Comparison of ENCODE assay signal across 1 cellular context in the genomic region with DNA sequence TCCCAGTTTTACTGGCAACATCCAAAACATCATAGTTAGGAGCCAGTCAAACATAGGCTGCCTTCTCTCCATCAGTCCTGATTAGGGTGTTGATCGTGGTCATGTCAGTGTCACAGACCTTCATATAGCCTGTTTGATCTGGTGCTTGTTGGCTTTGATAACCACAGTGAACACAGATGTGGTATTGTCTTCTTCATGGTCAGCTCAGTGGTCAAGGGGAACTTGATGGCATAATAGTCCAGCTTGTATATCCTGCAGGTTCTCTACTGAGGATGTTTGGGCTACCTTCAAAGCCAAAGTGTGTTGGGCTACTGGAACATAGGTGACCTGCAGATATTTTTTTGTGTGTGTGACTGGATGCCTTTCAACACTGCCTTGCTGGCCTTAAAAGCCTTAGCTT.
TF ChIP-seq lines count a peak whose summit lies in the region.

No MANE protein-coding gene starts in this region.

TF ChIP-seq in HepG2, 621 proteins besides CTCF, POLR2A, EP300 and RAD21 (continues in another document):
- TF ChIP-seq NCOA1 (CRISPR knock-in tag; IDR thresholded peaks at IDR 0.05) (0 out of 2 replicates have a peak, but pooled peaks have one; percentile 53), FOXA1 (IDR thresholded peaks at IDR 0.05) (no peak), FOXA1 (CRISPR knock-in tag; IDR thresholded peaks at IDR 0.05) (peak; percentile 87), HDAC1 (CRISPR knock-in tag; IDR thresholded peaks at IDR 0.05) (peak; percentile 45; the same call in 1 of the 2 replicates), CREM (IDR thresholded peaks at IDR 0.05) (peak; percentile 58), CREM (CRISPR knock-in tag; IDR thresholded peaks at IDR 0.05) (no peak), SOX13 (IDR thresholded peaks at IDR 0.05) (peak; percentile 57; the same call in 1 of the 2 replicates), SOX13 (CRISPR knock-in tag; conservative IDR thresholded peaks at IDR 0.05 in 1 of 2, IDR thresholded peaks at IDR 0.05 in 1 of 2) (peak in 1 of 2 experiments; percentile 95; a peak in 2 of 4 replicates), IRF2 (CRISPR knock-in tag; IDR thresholded peaks at IDR 0.05) (peak; percentile 35; the same call in 1 of the 2 replicates), ZNF644 (CRISPR knock-in tag; IDR thresholded peaks at IDR 0.05; ENCODE audit: low read depth) (peak; percentile 87), ZNF788 (CRISPR knock-in tag; IDR thresholded peaks at IDR 0.05; ENCODE audit: borderline replicate concordance) (no peak), ELF3 (CRISPR knock-in tag; IDR thresholded peaks at IDR 0.05) (peak; percentile 24; the same call in 1 of the 2 replicates), TBX2 (CRISPR knock-in tag; IDR thresholded peaks at IDR 0.05; ENCODE audit: borderline replicate concordance) (peak; percentile 88), ZNF263 (CRISPR knock-in tag; IDR thresholded peaks at IDR 0.05) (no peak), NCOR1 (IDR thresholded peaks at IDR 0.05; ENCODE audit: borderline replicate concordance, low read length) (no peak), ZNF674 (CRISPR knock-in tag; IDR thresholded peaks at IDR 0.05; ENCODE audit: low read depth) (no peak), ZNF232 (CRISPR knock-in tag; IDR thresholded peaks at IDR 0.05; ENCODE audit: borderline replicate concordance) (no peak), CBFB (CRISPR knock-in tag; IDR thresholded peaks at IDR 0.05) (peak; percentile 95), KLF9 (CRISPR knock-in tag; IDR thresholded peaks at IDR 0.05; ENCODE audit: low read depth) (no peak), FOSL2 (CRISPR knock-in tag; IDR thresholded peaks at IDR 0.05) (peak; percentile 42), FOXP1 (IDR thresholded peaks at IDR 0.05) (no peak), FOXP1 (CRISPR knock-in tag; IDR thresholded peaks at IDR 0.05) (peak; percentile 67; the same call in 1 of the 2 replicates), MXI1 (IDR thresholded peaks at IDR 0.05; ENCODE audit: borderline replicate concordance, low read depth, low read length) (no peak)
- TF ChIP-seq, protein P1, sequence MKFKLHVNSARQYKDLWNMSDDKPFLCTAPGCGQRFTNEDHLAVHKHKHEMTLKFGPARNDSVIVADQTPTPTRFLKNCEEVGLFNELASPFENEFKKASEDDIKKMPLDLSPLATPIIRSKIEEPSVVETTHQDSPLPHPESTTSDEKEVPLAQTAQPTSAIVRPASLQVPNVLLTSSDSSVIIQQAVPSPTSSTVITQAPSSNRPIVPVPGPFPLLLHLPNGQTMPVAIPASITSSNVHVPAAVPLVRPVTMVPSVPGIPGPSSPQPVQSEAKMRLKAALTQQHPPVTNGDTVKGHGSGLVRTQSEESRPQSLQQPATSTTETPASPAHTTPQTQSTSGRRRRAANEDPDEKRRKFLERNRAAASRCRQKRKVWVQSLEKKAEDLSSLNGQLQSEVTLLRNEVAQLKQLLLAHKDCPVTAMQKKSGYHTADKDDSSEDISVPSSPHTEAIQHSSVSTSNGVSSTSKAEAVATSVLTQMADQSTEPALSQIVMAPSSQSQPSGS (CRISPR knock-in tag; IDR thresholded peaks at IDR 0.05), result 0 out of 2 replicates have a peak, but pooled peaks have one; percentile 22
- TF ChIP-seq, protein P2, sequence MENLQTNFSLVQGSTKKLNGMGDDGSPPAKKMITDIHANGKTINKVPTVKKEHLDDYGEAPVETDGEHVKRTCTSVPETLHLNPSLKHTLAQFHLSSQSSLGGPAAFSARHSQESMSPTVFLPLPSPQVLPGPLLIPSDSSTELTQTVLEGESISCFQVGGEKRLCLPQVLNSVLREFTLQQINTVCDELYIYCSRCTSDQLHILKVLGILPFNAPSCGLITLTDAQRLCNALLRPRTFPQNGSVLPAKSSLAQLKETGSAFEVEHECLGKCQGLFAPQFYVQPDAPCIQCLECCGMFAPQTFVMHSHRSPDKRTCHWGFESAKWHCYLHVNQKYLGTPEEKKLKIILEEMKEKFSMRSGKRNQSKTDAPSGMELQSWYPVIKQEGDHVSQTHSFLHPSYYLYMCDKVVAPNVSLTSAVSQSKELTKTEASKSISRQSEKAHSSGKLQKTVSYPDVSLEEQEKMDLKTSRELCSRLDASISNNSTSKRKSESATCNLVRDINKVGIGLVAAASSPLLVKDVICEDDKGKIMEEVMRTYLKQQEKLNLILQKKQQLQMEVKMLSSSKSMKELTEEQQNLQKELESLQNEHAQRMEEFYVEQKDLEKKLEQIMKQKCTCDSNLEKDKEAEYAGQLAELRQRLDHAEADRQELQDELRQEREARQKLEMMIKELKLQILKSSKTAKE (CRISPR knock-in tag; IDR thresholded peaks at IDR 0.05; ENCODE audit: borderline replicate concordance), result peak; percentile 68; the same call in 1 of the 2 replicates
- TF ChIP-seq, protein P3, sequence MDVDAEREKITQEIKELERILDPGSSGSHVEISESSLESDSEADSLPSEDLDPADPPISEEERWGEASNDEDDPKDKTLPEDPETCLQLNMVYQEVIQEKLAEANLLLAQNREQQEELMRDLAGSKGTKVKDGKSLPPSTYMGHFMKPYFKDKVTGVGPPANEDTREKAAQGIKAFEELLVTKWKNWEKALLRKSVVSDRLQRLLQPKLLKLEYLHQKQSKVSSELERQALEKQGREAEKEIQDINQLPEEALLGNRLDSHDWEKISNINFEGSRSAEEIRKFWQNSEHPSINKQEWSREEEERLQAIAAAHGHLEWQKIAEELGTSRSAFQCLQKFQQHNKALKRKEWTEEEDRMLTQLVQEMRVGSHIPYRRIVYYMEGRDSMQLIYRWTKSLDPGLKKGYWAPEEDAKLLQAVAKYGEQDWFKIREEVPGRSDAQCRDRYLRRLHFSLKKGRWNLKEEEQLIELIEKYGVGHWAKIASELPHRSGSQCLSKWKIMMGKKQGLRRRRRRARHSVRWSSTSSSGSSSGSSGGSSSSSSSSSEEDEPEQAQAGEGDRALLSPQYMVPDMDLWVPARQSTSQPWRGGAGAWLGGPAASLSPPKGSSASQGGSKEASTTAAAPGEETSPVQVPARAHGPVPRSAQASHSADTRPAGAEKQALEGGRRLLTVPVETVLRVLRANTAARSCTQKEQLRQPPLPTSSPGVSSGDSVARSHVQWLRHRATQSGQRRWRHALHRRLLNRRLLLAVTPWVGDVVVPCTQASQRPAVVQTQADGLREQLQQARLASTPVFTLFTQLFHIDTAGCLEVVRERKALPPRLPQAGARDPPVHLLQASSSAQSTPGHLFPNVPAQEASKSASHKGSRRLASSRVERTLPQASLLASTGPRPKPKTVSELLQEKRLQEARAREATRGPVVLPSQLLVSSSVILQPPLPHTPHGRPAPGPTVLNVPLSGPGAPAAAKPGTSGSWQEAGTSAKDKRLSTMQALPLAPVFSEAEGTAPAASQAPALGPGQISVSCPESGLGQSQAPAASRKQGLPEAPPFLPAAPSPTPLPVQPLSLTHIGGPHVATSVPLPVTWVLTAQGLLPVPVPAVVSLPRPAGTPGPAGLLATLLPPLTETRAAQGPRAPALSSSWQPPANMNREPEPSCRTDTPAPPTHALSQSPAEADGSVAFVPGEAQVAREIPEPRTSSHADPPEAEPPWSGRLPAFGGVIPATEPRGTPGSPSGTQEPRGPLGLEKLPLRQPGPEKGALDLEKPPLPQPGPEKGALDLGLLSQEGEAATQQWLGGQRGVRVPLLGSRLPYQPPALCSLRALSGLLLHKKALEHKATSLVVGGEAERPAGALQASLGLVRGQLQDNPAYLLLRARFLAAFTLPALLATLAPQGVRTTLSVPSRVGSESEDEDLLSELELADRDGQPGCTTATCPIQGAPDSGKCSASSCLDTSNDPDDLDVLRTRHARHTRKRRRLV (CRISPR knock-in tag; IDR thresholded peaks at IDR 0.05), result 0 out of 2 replicates have a peak, but pooled peaks have one; percentile 11
- TF ChIP-seq, protein P4, sequence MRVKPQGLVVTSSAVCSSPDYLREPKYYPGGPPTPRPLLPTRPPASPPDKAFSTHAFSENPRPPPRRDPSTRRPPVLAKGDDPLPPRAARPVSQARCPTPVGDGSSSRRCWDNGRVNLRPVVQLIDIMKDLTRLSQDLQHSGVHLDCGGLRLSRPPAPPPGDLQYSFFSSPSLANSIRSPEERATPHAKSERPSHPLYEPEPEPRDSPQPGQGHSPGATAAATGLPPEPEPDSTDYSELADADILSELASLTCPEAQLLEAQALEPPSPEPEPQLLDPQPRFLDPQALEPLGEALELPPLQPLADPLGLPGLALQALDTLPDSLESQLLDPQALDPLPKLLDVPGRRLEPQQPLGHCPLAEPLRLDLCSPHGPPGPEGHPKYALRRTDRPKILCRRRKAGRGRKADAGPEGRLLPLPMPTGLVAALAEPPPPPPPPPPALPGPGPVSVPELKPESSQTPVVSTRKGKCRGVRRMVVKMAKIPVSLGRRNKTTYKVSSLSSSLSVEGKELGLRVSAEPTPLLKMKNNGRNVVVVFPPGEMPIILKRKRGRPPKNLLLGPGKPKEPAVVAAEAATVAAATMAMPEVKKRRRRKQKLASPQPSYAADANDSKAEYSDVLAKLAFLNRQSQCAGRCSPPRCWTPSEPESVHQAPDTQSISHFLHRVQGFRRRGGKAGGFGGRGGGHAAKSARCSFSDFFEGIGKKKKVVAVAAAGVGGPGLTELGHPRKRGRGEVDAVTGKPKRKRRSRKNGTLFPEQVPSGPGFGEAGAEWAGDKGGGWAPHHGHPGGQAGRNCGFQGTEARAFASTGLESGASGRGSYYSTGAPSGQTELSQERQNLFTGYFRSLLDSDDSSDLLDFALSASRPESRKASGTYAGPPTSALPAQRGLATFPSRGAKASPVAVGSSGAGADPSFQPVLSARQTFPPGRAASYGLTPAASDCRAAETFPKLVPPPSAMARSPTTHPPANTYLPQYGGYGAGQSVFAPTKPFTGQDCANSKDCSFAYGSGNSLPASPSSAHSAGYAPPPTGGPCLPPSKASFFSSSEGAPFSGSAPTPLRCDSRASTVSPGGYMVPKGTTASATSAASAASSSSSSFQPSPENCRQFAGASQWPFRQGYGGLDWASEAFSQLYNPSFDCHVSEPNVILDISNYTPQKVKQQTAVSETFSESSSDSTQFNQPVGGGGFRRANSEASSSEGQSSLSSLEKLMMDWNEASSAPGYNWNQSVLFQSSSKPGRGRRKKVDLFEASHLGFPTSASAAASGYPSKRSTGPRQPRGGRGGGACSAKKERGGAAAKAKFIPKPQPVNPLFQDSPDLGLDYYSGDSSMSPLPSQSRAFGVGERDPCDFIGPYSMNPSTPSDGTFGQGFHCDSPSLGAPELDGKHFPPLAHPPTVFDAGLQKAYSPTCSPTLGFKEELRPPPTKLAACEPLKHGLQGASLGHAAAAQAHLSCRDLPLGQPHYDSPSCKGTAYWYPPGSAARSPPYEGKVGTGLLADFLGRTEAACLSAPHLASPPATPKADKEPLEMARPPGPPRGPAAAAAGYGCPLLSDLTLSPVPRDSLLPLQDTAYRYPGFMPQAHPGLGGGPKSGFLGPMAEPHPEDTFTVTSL (CRISPR knock-in tag; IDR thresholded peaks at IDR 0.05; ENCODE audit: borderline replicate concordance), result peak; percentile 62; the same call in 1 of the 2 replicates
- TF ChIP-seq, protein P5, sequence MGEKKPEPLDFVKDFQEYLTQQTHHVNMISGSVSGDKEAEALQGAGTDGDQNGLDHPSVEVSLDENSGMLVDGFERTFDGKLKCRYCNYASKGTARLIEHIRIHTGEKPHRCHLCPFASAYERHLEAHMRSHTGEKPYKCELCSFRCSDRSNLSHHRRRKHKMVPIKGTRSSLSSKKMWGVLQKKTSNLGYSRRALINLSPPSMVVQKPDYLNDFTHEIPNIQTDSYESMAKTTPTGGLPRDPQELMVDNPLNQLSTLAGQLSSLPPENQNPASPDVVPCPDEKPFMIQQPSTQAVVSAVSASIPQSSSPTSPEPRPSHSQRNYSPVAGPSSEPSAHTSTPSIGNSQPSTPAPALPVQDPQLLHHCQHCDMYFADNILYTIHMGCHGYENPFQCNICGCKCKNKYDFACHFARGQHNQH (CRISPR knock-in tag; IDR thresholded peaks at IDR 0.05), result peak; percentile 71; the same call in 1 of the 2 replicates
- TF ChIP-seq, protein P6, sequence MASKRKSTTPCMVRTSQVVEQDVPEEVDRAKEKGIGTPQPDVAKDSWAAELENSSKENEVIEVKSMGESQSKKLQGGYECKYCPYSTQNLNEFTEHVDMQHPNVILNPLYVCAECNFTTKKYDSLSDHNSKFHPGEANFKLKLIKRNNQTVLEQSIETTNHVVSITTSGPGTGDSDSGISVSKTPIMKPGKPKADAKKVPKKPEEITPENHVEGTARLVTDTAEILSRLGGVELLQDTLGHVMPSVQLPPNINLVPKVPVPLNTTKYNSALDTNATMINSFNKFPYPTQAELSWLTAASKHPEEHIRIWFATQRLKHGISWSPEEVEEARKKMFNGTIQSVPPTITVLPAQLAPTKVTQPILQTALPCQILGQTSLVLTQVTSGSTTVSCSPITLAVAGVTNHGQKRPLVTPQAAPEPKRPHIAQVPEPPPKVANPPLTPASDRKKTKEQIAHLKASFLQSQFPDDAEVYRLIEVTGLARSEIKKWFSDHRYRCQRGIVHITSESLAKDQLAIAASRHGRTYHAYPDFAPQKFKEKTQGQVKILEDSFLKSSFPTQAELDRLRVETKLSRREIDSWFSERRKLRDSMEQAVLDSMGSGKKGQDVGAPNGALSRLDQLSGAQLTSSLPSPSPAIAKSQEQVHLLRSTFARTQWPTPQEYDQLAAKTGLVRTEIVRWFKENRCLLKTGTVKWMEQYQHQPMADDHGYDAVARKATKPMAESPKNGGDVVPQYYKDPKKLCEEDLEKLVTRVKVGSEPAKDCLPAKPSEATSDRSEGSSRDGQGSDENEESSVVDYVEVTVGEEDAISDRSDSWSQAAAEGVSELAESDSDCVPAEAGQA (IDR thresholded peaks at IDR 0.05; ENCODE audit: low read depth), result 0 out of 2 replicates have a peak, but pooled peaks have one; percentile 32
- TF ChIP-seq, protein P6 (CRISPR knock-in tag; IDR thresholded peaks at IDR 0.05; ENCODE audit: borderline replicate concordance), result no peak
- TF ChIP-seq, protein P7, sequence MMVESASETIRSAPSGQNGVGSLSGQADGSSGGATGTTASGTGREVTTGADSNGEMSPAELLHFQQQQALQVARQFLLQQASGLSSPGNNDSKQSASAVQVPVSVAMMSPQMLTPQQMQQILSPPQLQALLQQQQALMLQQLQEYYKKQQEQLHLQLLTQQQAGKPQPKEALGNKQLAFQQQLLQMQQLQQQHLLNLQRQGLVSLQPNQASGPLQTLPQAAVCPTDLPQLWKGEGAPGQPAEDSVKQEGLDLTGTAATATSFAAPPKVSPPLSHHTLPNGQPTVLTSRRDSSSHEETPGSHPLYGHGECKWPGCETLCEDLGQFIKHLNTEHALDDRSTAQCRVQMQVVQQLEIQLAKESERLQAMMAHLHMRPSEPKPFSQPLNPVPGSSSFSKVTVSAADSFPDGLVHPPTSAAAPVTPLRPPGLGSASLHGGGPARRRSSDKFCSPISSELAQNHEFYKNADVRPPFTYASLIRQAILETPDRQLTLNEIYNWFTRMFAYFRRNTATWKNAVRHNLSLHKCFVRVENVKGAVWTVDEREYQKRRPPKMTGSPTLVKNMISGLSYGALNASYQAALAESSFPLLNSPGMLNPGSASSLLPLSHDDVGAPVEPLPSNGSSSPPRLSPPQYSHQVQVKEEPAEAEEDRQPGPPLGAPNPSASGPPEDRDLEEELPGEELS (CRISPR knock-in tag; IDR thresholded peaks at IDR 0.05), result peak; percentile 60
